In the genomic region with DNA sequence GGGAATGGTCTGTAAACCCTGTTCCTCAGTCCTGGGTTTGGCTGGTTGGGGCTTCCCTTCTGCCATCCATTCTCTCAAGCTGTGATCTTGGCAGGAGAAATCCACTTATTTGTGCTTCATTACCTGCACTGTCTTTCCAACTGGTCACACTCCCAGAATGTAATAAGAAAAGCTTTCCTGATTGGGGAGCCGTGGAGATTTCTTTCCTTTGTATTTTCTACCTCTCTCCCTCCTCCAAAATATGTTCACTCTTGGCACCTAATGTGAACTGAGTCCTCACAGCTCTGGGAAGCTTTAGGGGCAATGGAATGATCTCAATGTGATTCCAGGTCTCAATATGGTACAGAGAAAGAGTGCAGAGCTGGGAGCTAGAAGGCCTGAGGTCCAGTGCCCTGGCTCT, we compare ENCODE assay signal across 17 cellular contexts. TPM values are rescaled to one million over a fixed set of nuclear protein-coding genes. Genes with fewer than 3 reads are reported as not detected.
"Had no signal": no experiment of that assay in that cellular context is flagged by ENCODE, and none has a peak within 500 bp of the region (broad histone marks: within the 10 kb centered on the region; RNA-seq: fewer than 3 reads in every experiment).

No MANE protein-coding gene starts in this region.

- DNase-seq: NCI-H1092 treated with DMSO at 0.1 percent for 48 hours, NCI-H1436, NCI-H187 treated with DMSO at 0.1 percent for 48 hours, NCI-H2029 treated with DMSO at 0.1 percent for 48 hours, NCI-H524 treated with DMSO at 0.1 percent for 48 hours, NCI-H82, SHP77, T-helper 1 cell had no signal

- ATAC-seq: K562, Panc1, PC-3, SK-N-SH treated with all-trans-retinoic acid at 6 μM for 48 hours had no signal

- H3K27ac Mint-ChIP-seq: IgD-negative memory B cell had no signal

- H3K4me3 Mint-ChIP-seq: IgD-negative memory B cell had no signal

- H3K9me3 ChIP-seq: SJCRH30 had no signal

- H3K4me1 Mint-ChIP-seq: IgD-negative memory B cell had no signal

- H3K36me3 Mint-ChIP-seq: IgD-negative memory B cell had no signal

RNA-seq across cellular contexts. Expression of gene KCNA10, which starts 23.0 kb away (rescaled TPM):
- total RNA-seq: K562, M059J, NCI-H460, OCI-LY7, PC-3, SJCRH30 had no signal
